In genomic region chr18:63241739-63242138, GRCh38 we compare ENCODE assay signal across 12 cellular contexts.
"Had no signal": no experiment of that assay in that cellular context is flagged by ENCODE, and none has a peak within 500 bp of the region (broad histone marks: within the 10 kb centered on the region; RNA-seq: fewer than 3 reads in every experiment).

No MANE protein-coding gene starts in this region.

- ATAC-seq: activated CD8-positive, alpha-beta memory T cell treated with anti-CD3 and anti-CD28 coated beads, Interleukin-2, amount 10 ng/mL, durations not matched to agents 7 days and 5 days; lower lobe of right lung had no signal

- H3K27ac Mint-ChIP-seq: activated CD8-positive, alpha-beta memory T cell treated with anti-CD3 and anti-CD28 coated beads, Interleukin-2, amount 10 ng/mL, durations not matched to agents 7 days and 5 days; dendritic cell treated with granulocyte-macrophage colony-stimulating factor and Interleukin-4, amounts not matched to agents 40 ng/mL and 50 ng/mL, for 4 days had no signal

- H3K9me3 Mint-ChIP-seq: brain; dendritic cell treated with granulocyte-macrophage colony-stimulating factor and Interleukin-4, amounts not matched to agents 40 ng/mL and 50 ng/mL, for 4 days; natural killer cell had no signal

- H3K36me3 ChIP-seq: lower lobe of right lung, stomach had no signal

- H3K4me3 ChIP-seq: hepatocyte, lower lobe of right lung, stomach had no signal

- H3K27me3 Mint-ChIP-seq: activated CD8-positive, alpha-beta memory T cell treated with anti-CD3 and anti-CD28 coated beads, Interleukin-2, amount 10 ng/mL, durations not matched to agents 7 days and 5 days; brain; dendritic cell treated with granulocyte-macrophage colony-stimulating factor and Interleukin-4, amounts not matched to agents 40 ng/mL and 50 ng/mL, for 4 days had no signal

- DNase-seq: activated CD8-positive, alpha-beta memory T cell treated with anti-CD3 and anti-CD28 coated beads, Interleukin-2, amount 10 ng/mL, durations not matched to agents 7 days and 5 days; activated naive CD4-positive, alpha-beta T cell treated with anti-CD3 and anti-CD28 coated beads, Interleukin-2, amount 50 U/mL, for 16 hours; amygdala; lower lobe of right lung; midbrain; natural killer cell; SHP77 treated with DMSO at 0.1 percent for 48 hours; stimulated activated CD4-positive, alpha-beta T cell treated with anti-CD3 and anti-CD28 coated beads, Interleukin-4, amount 100 ng/mL, for 4 hours; stomach had no signal

- H3K27ac ChIP-seq: hepatocyte, lower lobe of right lung had no signal

- H3K4me3 Mint-ChIP-seq: activated CD8-positive, alpha-beta memory T cell treated with anti-CD3 and anti-CD28 coated beads, Interleukin-2, amount 10 ng/mL, durations not matched to agents 7 days and 5 days; brain; dendritic cell treated with granulocyte-macrophage colony-stimulating factor and Interleukin-4, amounts not matched to agents 40 ng/mL and 50 ng/mL, for 4 days; natural killer cell had no signal

- H3K27me3 ChIP-seq: hepatocyte, stomach had no signal

- H3K9me3 ChIP-seq: lower lobe of right lung, stomach had no signal

- H3K36me3 Mint-ChIP-seq: brain, natural killer cell had no signal
